8 cellular contexts compared by ENCODE assay signal in genomic region chr9:19102181-19102630, GRCh38. TPM values are rescaled to one million over a fixed set of nuclear protein-coding genes. Genes with fewer than 3 reads are reported as not detected.
DNase-seq lines count a peak whose midpoint lies in the region; ATAC-seq and TF ChIP-seq lines count a peak whose summit lies in the region.

No MANE protein-coding gene starts in this region.

- H3K27ac ChIP-seq in foreskin keratinocyte = peak overlapping the region; percentile 1

- no peaks in the 10 kb centered on the region for H3K27me3 Mint-ChIP-seq in activated T-helper 17 cell treated with anti-CD3 and anti-CD28 coated beads, Interleukin-2, amount 50 U/mL, for 72 hours
- no peaks in the 10 kb centered on the region for H3K27me3 Mint-ChIP-seq in osteocyte (ENCODE audit: unreplicated experiment)

- peak; percentile 80 for DNase-seq in Right ventricle myocardium inferior (ENCODE audit: missing footprints)
- no peak for DNase-seq in cardiac septum (ENCODE audit: low spot score)
- peak; percentile 5 for DNase-seq in NCI-H82 treated with DMSO at 0.1 percent for 48 hours (lab: John Stamatoyannopoulos, UW; ENCODE audit: unreplicated experiment)
- no peak for DNase-seq in foreskin keratinocyte
- no peak for DNase-seq in osteocyte (ENCODE audit: extremely low spot score, unreplicated experiment)
- no peak for DNase-seq in midbrain (lab: John Stamatoyannopoulos, UW)

- no peaks in the 10 kb centered on the region for H3K4me1 ChIP-seq in foreskin keratinocyte

- no peaks in the 10 kb centered on the region for H3K27me3 ChIP-seq in foreskin keratinocyte

- peak overlapping the region; percentile 97 for H3K4me3 Mint-ChIP-seq in activated T-helper 17 cell treated with anti-CD3 and anti-CD28 coated beads, Interleukin-2, amount 50 U/mL, for 72 hours
- H3K4me3 Mint-ChIP-seq in osteocyte (ENCODE audit: unreplicated experiment) = peak overlapping the region; percentile 93

- H3K27ac Mint-ChIP-seq in activated T-helper 17 cell treated with anti-CD3 and anti-CD28 coated beads, Interleukin-2, amount 50 U/mL, for 72 hours = peak overlapping the region; percentile 90
- H3K27ac Mint-ChIP-seq in osteocyte (ENCODE audit: unreplicated experiment) = peak overlapping the region; percentile 85

- H3K4me1 Mint-ChIP-seq in activated T-helper 17 cell treated with anti-CD3 and anti-CD28 coated beads, Interleukin-2, amount 50 U/mL, for 72 hours = peaks cover 7% of the 10 kb centered on the region
- peaks cover 22% of the 10 kb centered on the region for H3K4me1 Mint-ChIP-seq in osteocyte (ENCODE audit: unreplicated experiment)

- H3K36me3 Mint-ChIP-seq in activated T-helper 17 cell treated with anti-CD3 and anti-CD28 coated beads, Interleukin-2, amount 50 U/mL, for 72 hours (ENCODE audit: low read depth) = peaks cover 46% of the 10 kb centered on the region
- H3K36me3 Mint-ChIP-seq in osteocyte (ENCODE audit: unreplicated experiment) = no peaks in the 10 kb centered on the region

- ATAC-seq in Right ventricle myocardium inferior (peak; percentile 12), HG02885 (IDR thresholded peaks at IDR 0.05; ENCODE audit: poor library complexity, unreplicated experiment) (peak; percentile 37), foreskin keratinocyte (peak; percentile 59)
- peak; percentile 49 for ATAC-seq in activated T-helper 17 cell treated with anti-CD3 and anti-CD28 coated beads, Interleukin-2, amount 50 U/mL, for 72 hours (replicated peaks)

- H3K9me3 Mint-ChIP-seq in activated T-helper 17 cell treated with anti-CD3 and anti-CD28 coated beads, Interleukin-2, amount 50 U/mL, for 72 hours = no peaks in the 10 kb centered on the region
- no peaks in the 10 kb centered on the region for H3K9me3 Mint-ChIP-seq in osteocyte (ENCODE audit: unreplicated experiment)

- TF ChIP-seq CTCF in foreskin keratinocyte (conservative IDR thresholded peaks at IDR 0.05) (no peak), osteocyte (IDR thresholded peaks at IDR 0.05) (no peak)

- intact Hi-C loops in Right ventricle myocardium inferior (cut with DNase I) (loop anchor here (2.0 to 10.0 kb wide), 2 partner anchors 73 to 353 kb away; no protein-coding TSS in a partner anchor), cardiac septum (cut with DNase I) (loop anchor here (2.0 to 10.0 kb wide), 3 partner anchors 25 to 353 kb away; partner anchors contain the start of genes DENND4C and PLIN2)

RNA-seq across cellular contexts. Expression of gene HAUS6, which starts 0.5 kb away (rescaled TPM):
- total RNA-seq in Right ventricle myocardium inferior (6.0 TPM), cardiac septum (6.4 TPM), foreskin keratinocyte (23.1 and 25.4 TPM in 2 replicates), osteocyte (8.6 and 9.5 TPM in 2 replicates)
- 10 to 100 TPM; 27.8 to 38.0 TPM for total RNA-seq in activated T-helper 17 cell treated with anti-CD3 and anti-CD28 coated beads, Interleukin-2, amount 50 U/mL, for 72 hours
- 5.2 and 7.2 TPM in 2 replicates for polyA plus RNA-seq in foreskin keratinocyte

RNA-seq across cellular contexts. Expression of gene PLIN2, which starts 25.1 kb away (rescaled TPM):
- 82.8 TPM for total RNA-seq in Right ventricle myocardium inferior
- 34.9 TPM for total RNA-seq in cardiac septum
- 100 to 1,000 TPM; 114 to 136 TPM for total RNA-seq in activated T-helper 17 cell treated with anti-CD3 and anti-CD28 coated beads, Interleukin-2, amount 50 U/mL, for 72 hours
- total RNA-seq in foreskin keratinocyte = 12.3 and 20.2 TPM in 2 replicates
- polyA plus RNA-seq in foreskin keratinocyte = 9.8 and 15.6 TPM in 2 replicates
- total RNA-seq in osteocyte = 47.0 and 48.5 TPM in 2 replicates

RNA-seq across cellular contexts. Expression of gene RRAGA, which starts 53.0 kb away (rescaled TPM):
- total RNA-seq in Right ventricle myocardium inferior (76.9 TPM), cardiac septum (86.6 TPM), foreskin keratinocyte (63.8 and 67.8 TPM in 2 replicates), osteocyte (110 and 111 TPM in 2 replicates)
- 10 to 100 TPM; 64.0 to 66.0 TPM for total RNA-seq in activated T-helper 17 cell treated with anti-CD3 and anti-CD28 coated beads, Interleukin-2, amount 50 U/mL, for 72 hours
- 80.7 and 83.4 TPM in 2 replicates for polyA plus RNA-seq in foreskin keratinocyte

Comparison
In these comparisons a context has a peak if more than half of its experiments do, and no peak if none do; other contexts are left out.
1. DNase-seq: peak in Right ventricle myocardium inferior (single experiment) and NCI-H82 treated with DMSO at 0.1 percent for 48 hours (single experiment); none in cardiac septum (single experiment), foreskin keratinocyte (0 of 2), osteocyte (single experiment) and midbrain (single experiment).
2. Peak in every context shown above with its lines, with median percentiles within 50 percentile points of each other: ATAC-seq.